10 cellular contexts compared by ENCODE assay signal in the genomic region with DNA sequence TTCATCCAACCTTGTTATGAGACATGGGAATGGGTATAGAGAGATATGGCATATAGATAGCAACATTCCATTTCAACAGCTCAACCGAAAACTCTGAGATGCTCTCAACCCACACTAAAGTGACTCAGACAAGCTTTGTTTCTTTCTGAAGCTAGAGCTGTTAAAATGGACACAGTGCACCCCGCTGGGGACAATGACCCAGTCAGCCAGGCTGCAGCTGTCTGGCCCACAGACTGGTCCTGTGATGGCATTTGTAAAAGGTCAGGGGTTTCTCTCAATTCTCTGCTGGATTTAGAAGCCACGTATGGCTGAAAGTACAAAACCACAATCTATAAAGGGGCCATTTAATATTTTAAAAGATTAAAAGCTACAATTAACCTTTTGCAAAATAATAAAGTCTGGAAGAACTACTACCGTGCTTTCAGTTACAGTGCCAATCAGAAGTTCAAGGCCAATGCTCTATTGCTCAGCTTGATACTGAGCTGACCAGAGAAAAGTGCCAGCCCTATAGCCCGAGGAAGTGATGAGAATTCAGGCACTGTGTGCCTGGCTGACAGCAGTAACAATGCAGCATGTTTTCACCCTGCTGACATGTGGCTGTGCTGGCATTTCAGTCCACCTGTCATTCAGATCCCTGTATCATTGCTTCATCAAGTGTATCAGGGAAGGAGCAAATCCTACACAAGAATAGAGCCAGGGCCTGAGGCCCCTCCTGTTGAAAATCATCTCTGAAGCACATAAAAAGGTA.
DNase-seq lines count a peak whose midpoint lies in the region; ATAC-seq and TF ChIP-seq lines count a peak whose summit lies in the region.
"Had no signal": no experiment of that assay in that cellular context is flagged by ENCODE, and none has a peak within 500 bp of the region (broad histone marks: within the 10 kb centered on the region; RNA-seq: fewer than 3 reads in every experiment).

No MANE protein-coding gene starts in this region.

- no peak for TF ChIP-seq POLR2A in HCT116 (IDR thresholded peaks at IDR 0.05; ENCODE audit: borderline replicate concordance, extremely low read depth, insufficient read depth, insufficient read length)

- H3K9me2 ChIP-seq in HCT116 (ENCODE audit: insufficient read depth): no peaks in the 10 kb centered on the region

- no peak overlapping the region for H3K27ac Mint-ChIP-seq in type B pancreatic cell
- H3K27ac Mint-ChIP-seq: T-helper 1 cell treated with Interleukin-12 subunit alpha and Interleukin-12 subunit beta and Interleukin-4 antibody, amounts not matched to agents 30 μg/mL and 1 μg/mL, for 36 hours had no signal

- H3K9me3 ChIP-seq in HCT116 (ENCODE audit: control insufficient read depth in 1 of 2, insufficient read depth in 1 of 2, low read depth in 1 of 2, low read length in 2 of 2) (no peaks in the 10 kb centered on the region), adipocyte (ENCODE audit: control insufficient read depth, low read length) (no peaks in the 10 kb centered on the region)

- DNase-seq in HCT116 (ENCODE audit: low read depth, low spot score) (no peak), adipocyte (ENCODE audit: low read depth) (peak; percentile 75), Right ventricle myocardium superior (no peak), pons (ENCODE audit: low spot score) (peak; percentile 92), HEK293T (ENCODE audit: extremely low spot score) (no peak), epidermal melanocyte (ENCODE audit: insufficient read length, low spot score) (no peak), type B pancreatic cell (ENCODE audit: extremely low spot score, unreplicated experiment) (no peak)
- DNase-seq: KG1 had no signal

- TF ChIP-seq RAD21 in HCT116 (IDR thresholded peaks at IDR 0.05; ENCODE audit: low read depth): no peak

- H3K27me3 ChIP-seq in HCT116 (ENCODE audit: insufficient read depth, low read length) (no peaks in the 10 kb centered on the region), adipocyte (replicated peaks; ENCODE audit: control insufficient read depth, insufficient read depth, low read length) (no peaks in the 10 kb centered on the region)

- no peak for TF ChIP-seq CTCF in HCT116 (IDR thresholded peaks at IDR 0.05 in 2 of 3, conservative IDR thresholded peaks at IDR 0.05 in 1 of 3; ENCODE audit: borderline replicate concordance in 1 of 3, insufficient read depth in 1 of 3, low read depth in 2 of 3, low read length in 2 of 3)
- no peak for TF ChIP-seq CTCF in type B pancreatic cell (conservative IDR thresholded peaks at IDR 0.05)

- no peaks in the 10 kb centered on the region for H3K36me3 ChIP-seq in HCT116 (ENCODE audit: control insufficient read depth in 1 of 2, insufficient read depth in 2 of 2, low read length in 2 of 2)
- H3K36me3 ChIP-seq in adipocyte (ENCODE audit: control insufficient read depth, insufficient read depth, low read length, severe bottlenecking): no peaks in the 10 kb centered on the region

- no peak overlapping the region for H3K27ac ChIP-seq in HCT116 (ENCODE audit: low read depth, low read length)

- CTCF ChIA-PET in HCT116 (lab: Charles Lee): interaction anchor here (0.8 to 1.0 kb wide), 2 partner anchors 15 to 69 kb away, joined by 3 read pairs; no protein-coding TSS in a partner anchor
- CTCF ChIA-PET in HEK293T (lab: Yijun Ruan, JAX): interaction anchor here (1.2 kb wide), 1 partner anchor 139 kb away, joined by 3 read pairs; no protein-coding TSS in a partner anchor

- no peak overlapping the region for H2AFZ ChIP-seq in HCT116 (ENCODE audit: low read depth, low read length, poor library complexity, severe bottlenecking)

- intact Hi-C loops in HCT116 (cut with micrococcal nuclease): no loop called here
- intact Hi-C loops in Right ventricle myocardium superior (cut with DNase I): no loop called here

- no peak overlapping the region for H3K4me3 Mint-ChIP-seq in type B pancreatic cell
- H3K4me3 Mint-ChIP-seq: T-helper 1 cell treated with Interleukin-12 subunit alpha and Interleukin-12 subunit beta and Interleukin-4 antibody, amounts not matched to agents 30 μg/mL and 1 μg/mL, for 36 hours had no signal

- H3K4me1 ChIP-seq in HCT116 (ENCODE audit: control insufficient read depth in 1 of 2, insufficient read depth in 2 of 2, low read length in 2 of 2) (peaks cover 12 to 18% of the 10 kb centered on the region in 2 experiments), adipocyte (ENCODE audit: control insufficient read depth, insufficient read depth, low read length) (peaks cover 39% of the 10 kb centered on the region)

- BruUV-seq in HCT116 (replicated peaks; lab: Mats Ljungman, UMichigan): no TSS peak

- no peaks in the 10 kb centered on the region for H3K36me3 Mint-ChIP-seq in type B pancreatic cell

- H3K4me3 ChIP-seq in HCT116 (replicated peaks in 1 of 2; ENCODE audit: low read depth in 1 of 2, low read length in 2 of 2) (no peak overlapping the region), adipocyte (ENCODE audit: low read length) (no peak overlapping the region)

- peak; percentile 79 for ATAC-seq in HCT116
- ATAC-seq in Right ventricle myocardium superior (ENCODE audit: poor library complexity): peak; percentile 76
- ATAC-seq in GM18867 (IDR thresholded peaks at IDR 0.05; ENCODE audit: unreplicated experiment): no peak

- POLR2A ChIA-PET in HCT116 (lab: Charles Lee): interaction anchor here (1.2 kb wide), 1 partner anchor 54 kb away, joined by 3 read pairs; no protein-coding TSS in a partner anchor
- POLR2A ChIA-PET in HEK293T (lab: Yijun Ruan, JAX): no interaction called here

- RAD21 ChIA-PET in HCT116 (lab: Charles Lee; ENCODE audit: low non-redundant PET in 1 of 2, low total read pairs in 2 of 2, uncharacterized antibody in 2 of 2, unreplicated experiment in 2 of 2): no interaction called here

- no peaks in the 10 kb centered on the region for H3K9me3 Mint-ChIP-seq in type B pancreatic cell
- H3K9me3 Mint-ChIP-seq: T-helper 1 cell treated with Interleukin-12 subunit alpha and Interleukin-12 subunit beta and Interleukin-4 antibody, amounts not matched to agents 30 μg/mL and 1 μg/mL, for 36 hours had no signal

- no peaks in the 10 kb centered on the region for H3K27me3 Mint-ChIP-seq in type B pancreatic cell

- H3K4me1 Mint-ChIP-seq in type B pancreatic cell (ENCODE audit: unreplicated experiment): peaks cover 33% of the 10 kb centered on the region

- H3K9ac ChIP-seq in HCT116 (ENCODE audit: low read length) (no peak overlapping the region), adipocyte (ENCODE audit: low read length) (no peak overlapping the region)

- no peaks in the 10 kb centered on the region for H4K20me1 ChIP-seq in HCT116 (ENCODE audit: insufficient read depth)

- peak overlapping the region; percentile 54 for H3K4me2 ChIP-seq in HCT116 (ENCODE audit: low read length)

- peaks cover 23% of the 10 kb centered on the region for H3K79me2 ChIP-seq in HCT116 (ENCODE audit: insufficient read depth, low read length)

TF ChIP-seq in HCT116, 20 proteins besides CTCF, POLR2A, EP300 and RAD21 (continues in another document):
- TF ChIP-seq YY1 (IDR thresholded peaks at IDR 0.05; ENCODE audit: extremely low read depth, insufficient replicate concordance, low read depth, low read length): no peak
- no peak for TF ChIP-seq TCF7L2 (IDR thresholded peaks at IDR 0.05; ENCODE audit: borderline replicate concordance, extremely low read depth, insufficient read depth, insufficient read length)
- TF ChIP-seq FOSL1 (IDR thresholded peaks at IDR 0.05; ENCODE audit: low read depth): no peak
- TF ChIP-seq, protein P1, sequence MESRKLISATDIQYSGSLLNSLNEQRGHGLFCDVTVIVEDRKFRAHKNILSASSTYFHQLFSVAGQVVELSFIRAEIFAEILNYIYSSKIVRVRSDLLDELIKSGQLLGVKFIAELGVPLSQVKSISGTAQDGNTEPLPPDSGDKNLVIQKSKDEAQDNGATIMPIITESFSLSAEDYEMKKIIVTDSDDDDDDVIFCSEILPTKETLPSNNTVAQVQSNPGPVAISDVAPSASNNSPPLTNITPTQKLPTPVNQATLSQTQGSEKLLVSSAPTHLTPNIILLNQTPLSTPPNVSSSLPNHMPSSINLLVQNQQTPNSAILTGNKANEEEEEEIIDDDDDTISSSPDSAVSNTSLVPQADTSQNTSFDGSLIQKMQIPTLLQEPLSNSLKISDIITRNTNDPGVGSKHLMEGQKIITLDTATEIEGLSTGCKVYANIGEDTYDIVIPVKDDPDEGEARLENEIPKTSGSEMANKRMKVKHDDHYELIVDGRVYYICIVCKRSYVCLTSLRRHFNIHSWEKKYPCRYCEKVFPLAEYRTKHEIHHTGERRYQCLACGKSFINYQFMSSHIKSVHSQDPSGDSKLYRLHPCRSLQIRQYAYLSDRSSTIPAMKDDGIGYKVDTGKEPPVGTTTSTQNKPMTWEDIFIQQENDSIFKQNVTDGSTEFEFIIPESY (IDR thresholded peaks at IDR 0.05; ENCODE audit: extremely low read depth, insufficient replicate concordance, low read length): no peak
- TF ChIP-seq ZFX (IDR thresholded peaks at IDR 0.05): no peak

TF ChIP-seq in HEK293T, 16 proteins besides CTCF, POLR2A, EP300 and RAD21:
- no peak for TF ChIP-seq L3MBTL2 (conservative IDR thresholded peaks at IDR 0.05)
- TF ChIP-seq, protein P2, sequence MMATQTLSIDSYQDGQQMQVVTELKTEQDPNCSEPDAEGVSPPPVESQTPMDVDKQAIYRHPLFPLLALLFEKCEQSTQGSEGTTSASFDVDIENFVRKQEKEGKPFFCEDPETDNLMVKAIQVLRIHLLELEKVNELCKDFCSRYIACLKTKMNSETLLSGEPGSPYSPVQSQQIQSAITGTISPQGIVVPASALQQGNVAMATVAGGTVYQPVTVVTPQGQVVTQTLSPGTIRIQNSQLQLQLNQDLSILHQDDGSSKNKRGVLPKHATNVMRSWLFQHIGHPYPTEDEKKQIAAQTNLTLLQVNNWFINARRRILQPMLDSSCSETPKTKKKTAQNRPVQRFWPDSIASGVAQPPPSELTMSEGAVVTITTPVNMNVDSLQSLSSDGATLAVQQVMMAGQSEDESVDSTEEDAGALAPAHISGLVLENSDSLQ (IDR thresholded peaks at IDR 0.05): no peak

Comparison
In these comparisons a context has a peak if more than half of its experiments do, and no peak if none do; other contexts are left out.
1. DNase-seq: peak in adipocyte (single experiment) and pons (single experiment); none in HCT116 (single experiment), Right ventricle myocardium superior (single experiment), HEK293T (single experiment), epidermal melanocyte (single experiment) and type B pancreatic cell (single experiment).